Comparison of ENCODE assay signal across 9 cellular contexts in genomic region chr4:165325732-165326512, GRCh38. TPM values are rescaled to one million over a fixed set of nuclear protein-coding genes. Genes with fewer than 3 reads are reported as not detected.
DNase-seq lines count a peak whose midpoint lies in the region; ATAC-seq, FAIRE-seq and TF ChIP-seq lines count a peak whose summit lies in the region.
"Had no signal": no experiment of that assay in that cellular context is flagged by ENCODE, and none has a peak within 500 bp of the region (broad histone marks: within the 10 kb centered on the region; RNA-seq: fewer than 3 reads in every experiment).

No MANE protein-coding gene starts in this region.

- H2AFZ ChIP-seq in H1 (ENCODE audit: low read length) (peak overlapping the region; percentile 42; the same call in 1 of the 2 replicates), neuronal stem cell (ENCODE audit: low read length) (peak overlapping the region; percentile 6)

- no peak overlapping the region for H4K5ac ChIP-seq in H1 (ENCODE audit: insufficient read length, low read depth, low read length)

- CTCF ChIA-PET in H1 (lab: Charles Lee; ENCODE audit: partially characterized antibody) = interaction anchor here (1.0 to 2.8 kb wide), 2 partner anchors 159 to 195 kb away, joined by 3 to 12 read pairs; no protein-coding TSS in a partner anchor

- H3K79me2 ChIP-seq in H1 (ENCODE audit: control insufficient read depth in 1 of 2, insufficient read depth in 2 of 2, low read length in 2 of 2) = peaks cover 31 to 34% of the 10 kb centered on the region in 2 experiments

- intact Hi-C loops in colonic mucosa (cut with DNase I) = loop anchor here (10.0 kb wide), 1 partner anchor 121 kb away; the partner anchor contains the start of gene KLHL2

- peak overlapping the region; percentile 77 for H4K91ac ChIP-seq in H1 (replicated peaks; ENCODE audit: insufficient read length, low read length)
- no peak overlapping the region for H4K91ac ChIP-seq in neuronal stem cell (ENCODE audit: low read depth, low read length, poor library complexity)

- H3K9ac ChIP-seq in H1 (replicated peaks in 1 of 4; ENCODE audit: extremely low read depth in 1 of 4, low read depth in 3 of 4, low read length in 3 of 4) (0 out of 7 replicates have a peak overlapping the region, but pooled peaks of 1 of the 4 experiments have one; percentile 5), neuronal stem cell (ENCODE audit: low read depth, low read length, poor library complexity) (no peak overlapping the region), colonic mucosa (ENCODE audit: low read depth in 2 of 2, low read length in 2 of 2) (no peak overlapping the region)

- H3K23ac ChIP-seq in H1 (ENCODE audit: insufficient read length) (no peak overlapping the region), neuronal stem cell (ENCODE audit: low read depth, low read length, poor library complexity) (no peak overlapping the region)

- no peak; a peak in 1 of 3 replicates for TF ChIP-seq POLR2A in H1 (IDR thresholded peaks at IDR 0.05; ENCODE audit: control extremely low read depth in 1 of 2, low read depth in 2 of 2, low read length in 2 of 2)

- H3K56ac ChIP-seq in H1 (replicated peaks; ENCODE audit: insufficient read length, low read depth, low read length) = peak overlapping the region; percentile 62

- no peak overlapping the region; the same call in 1 of the 2 replicates for H2BK20ac ChIP-seq in H1 (ENCODE audit: low read length)

- H4K8ac ChIP-seq in H1 (ENCODE audit: extremely low read depth, insufficient read depth, low read length) (0 out of 2 replicates have a peak overlapping the region, but pooled peaks have one; percentile 6), neuronal stem cell (ENCODE audit: low read depth, low read length) (no peak overlapping the region)

- TF ChIP-seq CTCF in GM12864 (IDR thresholded peaks at IDR 0.05; ENCODE audit: low read depth, low read length, missing control alignments) (no peak), H1 (IDR thresholded peaks at IDR 0.05; ENCODE audit: control extremely low read depth in 1 of 3, insufficient read depth in 1 of 3, low read depth in 1 of 3, low read length in 3 of 3) (no peak), colonic mucosa (IDR thresholded peaks at IDR 0.05) (no peak)

- peaks cover 5 to 9% (median 7%) of the 10 kb centered on the region in 4 experiments for H3K4me1 ChIP-seq in H1 (replicated peaks in 1 of 4; ENCODE audit: control insufficient read depth in 3 of 4, insufficient read depth in 4 of 4, low read length in 3 of 4)
- H3K4me1 ChIP-seq in neuronal stem cell (ENCODE audit: control insufficient read depth in 2 of 2, insufficient read depth in 1 of 2, low read depth in 1 of 2, low read length in 2 of 2) = peaks cover 2 to 8% of the 10 kb centered on the region in 2 donors
- no peaks in the 10 kb centered on the region for H3K4me1 ChIP-seq in colonic mucosa

- peak; percentile 69 for FAIRE-seq in H1 (lab: Jason Lieb, UNC)

- peaks cover 12% of the 10 kb centered on the region in 2 experiments for H4K20me1 ChIP-seq in H1 (replicated peaks in 1 of 2; ENCODE audit: control insufficient read depth in 1 of 2, insufficient read depth in 2 of 2, low read length in 2 of 2)

- peaks cover 3% of the 10 kb centered on the region for H3K23me2 ChIP-seq in H1 (ENCODE audit: low read depth, low read length)

- H3K27me3 ChIP-seq in H1 (replicated peaks in 1 of 4; ENCODE audit: control insufficient read depth in 3 of 4, extremely low read depth in 1 of 4, insufficient read depth in 3 of 4, low read length in 3 of 4) (no peaks in the 10 kb centered on the region), neuronal stem cell (ENCODE audit: control insufficient read depth in 3 of 3, insufficient read depth in 3 of 3, low read depth in 1 of 3, low read length in 3 of 3) (no peaks in the 10 kb centered on the region), colonic mucosa (no peaks in the 10 kb centered on the region)

- H2BK5ac ChIP-seq in H1 (ENCODE audit: low read depth, low read length) (peak overlapping the region; percentile 64), neuronal stem cell (ENCODE audit: low read length) (no peak overlapping the region)

- 68% methylated on average over 8 of the region's 8 CpGs; no CpG with 5 or more reads in 1 of the 2 experiments for WGBS in H1 (ENCODE audit: extremely low coverage in 1 of 2, insufficient coverage in 1 of 2, insufficient read length in 1 of 2, insufficient replicate concordance in 2 of 2, low coverage in 1 of 2, low lambda C conversion rate in 2 of 2, missing lambda C conversion rate in 1 of 2), 2 experiments
- WGBS in neuronal stem cell (ENCODE audit: extremely low coverage in 2 of 2, insufficient read length in 2 of 2, insufficient replicate concordance in 1 of 2), 2 donors = no CpG with 5 or more reads among the region's 8 CpGs

- H2AK5ac ChIP-seq in H1 (ENCODE audit: low read depth, low read length) = peak overlapping the region; percentile 54
- H2AK5ac ChIP-seq in neuronal stem cell (ENCODE audit: low read depth, low read length) = peak overlapping the region; percentile 76

- no peaks in the 10 kb centered on the region; the same call in 1 of the 2 replicates for H3K79me1 ChIP-seq in H1 (ENCODE audit: low read depth, low read length)
- no peaks in the 10 kb centered on the region for H3K79me1 ChIP-seq in neuronal stem cell (ENCODE audit: low read depth, low read length)

- no peak overlapping the region for H3K14ac ChIP-seq in H1 (ENCODE audit: insufficient read length)
- no peak overlapping the region for H3K14ac ChIP-seq in neuronal stem cell (ENCODE audit: low read length)

- peak overlapping the region; percentile 60; the same call in 1 of the 2 replicates for H2BK12ac ChIP-seq in H1 (ENCODE audit: low read depth, low read length)
- H2BK12ac ChIP-seq in neuronal stem cell (ENCODE audit: low read length) = no peak overlapping the region

- no peak for TF ChIP-seq RAD21 in H1 (IDR thresholded peaks at IDR 0.05 in 1 of 2, conservative IDR thresholded peaks at IDR 0.05 in 1 of 2; ENCODE audit: low read depth in 2 of 2, low read length in 2 of 2)

- H3K18ac ChIP-seq in H1 (ENCODE audit: extremely low read depth, low read length) (no peak overlapping the region; the same call in 1 of the 2 replicates), neuronal stem cell (ENCODE audit: low read length) (no peak overlapping the region)

- H2BK120ac ChIP-seq in H1 (replicated peaks; ENCODE audit: low read depth, low read length) = peak overlapping the region; percentile 68
- H2BK120ac ChIP-seq in neuronal stem cell (ENCODE audit: low read depth, low read length) = no peak overlapping the region

- H3K4me2 ChIP-seq in H1 (ENCODE audit: insufficient read depth in 1 of 2, low read depth in 2 of 2, low read length in 2 of 2) = peak overlapping the region; percentile 78 to 90
- H3K4me2 ChIP-seq in neuronal stem cell (ENCODE audit: insufficient read depth, low read length, poor library complexity, severe bottlenecking) = no peak overlapping the region

- H3K36me3 ChIP-seq in H1 (ENCODE audit: control insufficient read depth in 2 of 4, insufficient read depth in 4 of 4, low read length in 3 of 4) (peaks cover 0 to 9% (median 3%) of the 10 kb centered on the region in 4 experiments; a peak in 2 of 8 replicates), neuronal stem cell (replicated peaks in 1 of 2; ENCODE audit: control insufficient read depth in 2 of 2, insufficient read depth in 2 of 2, low read length in 2 of 2) (peaks cover 4 to 32% of the 10 kb centered on the region in 2 donors), colonic mucosa (no peaks in the 10 kb centered on the region)

- no peak for ATAC-seq in GM19452 (IDR thresholded peaks at IDR 0.05; ENCODE audit: unreplicated experiment)

- DNase-seq in GM12864 (ENCODE audit: low read depth) = no peak
- DNase-seq in NCI-H460 (ENCODE audit: extremely low read depth, low read depth) = peak; percentile 35
- DNase-seq in H1 (ENCODE audit: low read depth in 1 of 2, low spot score in 2 of 2) = peak in 1 of 2 experiments; percentile 49
- no peak for DNase-seq in neuronal stem cell (ENCODE audit: low spot score)
- DNase-seq in colonic mucosa = no peak
- no peak for DNase-seq in NCI-H2029 (lab: John Stamatoyannopoulos, UW)
- no peak for DNase-seq in NCI-H1048 (lab: John Stamatoyannopoulos, UW)

- H3K27ac ChIP-seq in H1 (ENCODE audit: low read depth, low read length) (no peak overlapping the region), neuronal stem cell (replicated peaks; ENCODE audit: low read length) (no peak overlapping the region), colonic mucosa (no peak overlapping the region)

- POLR2A ChIA-PET in H1 (lab: Charles Lee; ENCODE audit: partially characterized antibody) = interaction anchor here (0.6 to 2.1 kb wide), 6 partner anchors 9 to 204 kb away, joined by 3 to 9 read pairs (median 3); no protein-coding TSS in a partner anchor

- no peak for TF ChIP-seq EP300 in H1 (IDR thresholded peaks at IDR 0.05; ENCODE audit: borderline replicate concordance in 1 of 2, low read depth in 2 of 2, low read length in 2 of 2)

- H3K9me3 ChIP-seq in H1 (ENCODE audit: insufficient read depth in 2 of 2, low read depth in 1 of 2, low read length in 1 of 2) (no peaks in the 10 kb centered on the region), neuronal stem cell (replicated peaks in 1 of 2; ENCODE audit: control insufficient read depth in 2 of 2, insufficient read depth in 1 of 2, low read depth in 1 of 2, low read length in 2 of 2) (peaks cover 3 to 15% of the 10 kb centered on the region in 2 donors), colonic mucosa (no peaks in the 10 kb centered on the region)

- H2BK15ac ChIP-seq in H1 (ENCODE audit: low read length) (no peak overlapping the region), neuronal stem cell (ENCODE audit: low read length) (peak overlapping the region; percentile 38)

- peak overlapping the region; percentile 97; the same call in 1 of the 2 replicates for H3K4me3 ChIP-seq in GM12864 (ENCODE audit: low read depth, low read length)
- peak overlapping the region in 2 of 4 experiments; percentile 92 to 93; a peak in 3 of 8 replicates for H3K4me3 ChIP-seq in H1 (ENCODE audit: extremely low read depth in 1 of 4, insufficient read depth in 2 of 4, low read depth in 3 of 4, low read length in 4 of 4)
- H3K4me3 ChIP-seq in neuronal stem cell (ENCODE audit: low read length in 2 of 2) = peak overlapping the region in 1 of 2 donors; percentile 77
- H3K4me3 ChIP-seq in colonic mucosa = no peak overlapping the region

- H3K4ac ChIP-seq in H1 (replicated peaks; ENCODE audit: insufficient read length, low read depth, low read length) (no peak overlapping the region), neuronal stem cell (ENCODE audit: low read length) (no peak overlapping the region)

RNA-seq across cellular contexts. Expression of gene MSMO1, which starts 1.5 kb away (rescaled TPM):
- 32.2 and 35.0 TPM in 2 replicates for total RNA-seq in NCI-H460 (2014; rRNA removed; shearing (Covaris generic))
- polyA plus RNA-seq in NCI-H460 (2014; cell fraction: nucleus; rRNA removed) = 41.4 and 50.4 TPM in 2 replicates
- 105 and 109 TPM in 2 replicates for total RNA-seq in H1 (2021; fragmentation: NEBNext Ultra II Directional; extraction: Animal tissue kit (Norgen Biotek cat#: 25700))
- 50.6 and 79.8 TPM in 2 replicates for polyA plus RNA-seq in H1 (2011; rRNA removed)
- polyA plus RNA-seq in H1 (2011; cell fraction: cytosol; rRNA removed) = 73.4 TPM
- 25.7 TPM for polyA plus RNA-seq in H1 (2011; cell fraction: nucleus; rRNA removed)
- polyA plus RNA-seq in H1 (2012, experiment 1 of 2) = 39.1 to 77.9 TPM (median 42.7 TPM) in 4 replicates
- polyA plus RNA-seq in H1 (2012, experiment 2 of 2) = 11.6 TPM
- 238 TPM for polyA plus RNA-seq in H1 (2013, experiment 1 of 2)
- 309 TPM for polyA plus RNA-seq in H1 (2013, experiment 2 of 2)
- polyA minus RNA-seq in H1 (2011; rRNA and poly(A)+ RNA removed) = 40.2 and 47.0 TPM in 2 replicates
- polyA minus RNA-seq in H1 (2011; cell fraction: cytosol; rRNA and poly(A)+ RNA removed) = 51.2 TPM
- 29.2 TPM for polyA minus RNA-seq in H1 (2011; cell fraction: nucleus; rRNA and poly(A)+ RNA removed)
- polyA plus RNA-seq in neuronal stem cell (2013, experiment 1 of 2) = 226 TPM
- polyA plus RNA-seq in neuronal stem cell (2013, experiment 2 of 2) = 233 TPM
- total RNA-seq in colonic mucosa = 100 to 1,000 TPM in 1 of 2 donors, 10 to 100 TPM in 1; 51.7 to 290 TPM

RNA-seq across cellular contexts. Expression of gene CPE, which starts 52.9 kb away (rescaled TPM):
- total RNA-seq in NCI-H460 (2014; rRNA removed; shearing (Covaris generic)) = 1.1 and 2.1 TPM in 2 replicates
- 0.82 and 2.1 TPM in 2 replicates for polyA plus RNA-seq in NCI-H460 (2014; cell fraction: nucleus; rRNA removed)
- total RNA-seq in H1 (2021; fragmentation: NEBNext Ultra II Directional; extraction: Animal tissue kit (Norgen Biotek cat#: 25700)) = 9.4 and 11.9 TPM in 2 replicates
- 9.3 and 10.2 TPM in 2 replicates for polyA plus RNA-seq in H1 (2011; rRNA removed)
- 14.4 TPM for polyA plus RNA-seq in H1 (2011; cell fraction: cytosol; rRNA removed)
- polyA plus RNA-seq in H1 (2011; cell fraction: nucleus; rRNA removed) = 7.4 TPM
- 15.6 to 21.4 TPM (median 18.7 TPM) in 4 replicates for polyA plus RNA-seq in H1 (2012, experiment 1 of 2)
- polyA plus RNA-seq in H1 (2012, experiment 2 of 2) = 2.8 TPM
- 19.9 TPM for polyA plus RNA-seq in H1 (2013, experiment 1 of 2)
- 21.7 TPM for polyA plus RNA-seq in H1 (2013, experiment 2 of 2)
- 14.9 and 18.8 TPM in 2 replicates for polyA minus RNA-seq in H1 (2011; rRNA and poly(A)+ RNA removed)
- 7.9 TPM for polyA minus RNA-seq in H1 (2011; cell fraction: cytosol; rRNA and poly(A)+ RNA removed)
- 4.1 TPM for polyA minus RNA-seq in H1 (2011; cell fraction: nucleus; rRNA and poly(A)+ RNA removed)
- polyA plus RNA-seq in neuronal stem cell (2013, experiment 1 of 2) = 71.3 TPM
- polyA plus RNA-seq in neuronal stem cell (2013, experiment 2 of 2) = 71.3 TPM
- total RNA-seq in colonic mucosa = 10 to 100 TPM; 13.8 to 49.6 TPM
- total RNA-seq: activated CD8-positive, alpha-beta memory T cell treated with anti-CD3 and anti-CD28 coated beads for 36 hours had no signal
